Comparison of ENCODE assay signal across 1 cellular context in genomic region chr17:44775838-44776621, GRCh38.
TF ChIP-seq lines count a peak whose summit lies in the region.

No MANE protein-coding gene starts in this region.

TF ChIP-seq in GM12878, 131 proteins besides CTCF, POLR2A, EP300 and RAD21 (continued from another document):
- TF ChIP-seq ZNF24 (IDR thresholded peaks at IDR 0.05) = no peak
- TF ChIP-seq IRF4 (IDR thresholded peaks at IDR 0.05; ENCODE audit: low read depth, low read length) = no peak
- no peak for TF ChIP-seq E2F8 (IDR thresholded peaks at IDR 0.05; ENCODE audit: low read depth, partially characterized antibody)
- TF ChIP-seq MEF2A (IDR thresholded peaks at IDR 0.05; ENCODE audit: insufficient read depth, low read depth, low read length) = no peak
- TF ChIP-seq MYB (IDR thresholded peaks at IDR 0.05; ENCODE audit: borderline replicate concordance, low read depth, low read length) = no peak
- no peak for TF ChIP-seq EED (IDR thresholded peaks at IDR 0.05; ENCODE audit: low read depth)
- TF ChIP-seq STAT1 (conservative IDR thresholded peaks at IDR 0.05) = no peak
- TF ChIP-seq TARDBP (IDR thresholded peaks at IDR 0.05; ENCODE audit: borderline replicate concordance) = no peak
- TF ChIP-seq POLR2AphosphoS5 (IDR thresholded peaks at IDR 0.05; ENCODE audit: low read length) = no peak
- TF ChIP-seq CHD2 (IDR thresholded peaks at IDR 0.05; ENCODE audit: borderline replicate concordance, low read depth, low read length) = no peak
- TF ChIP-seq, protein P1, sequence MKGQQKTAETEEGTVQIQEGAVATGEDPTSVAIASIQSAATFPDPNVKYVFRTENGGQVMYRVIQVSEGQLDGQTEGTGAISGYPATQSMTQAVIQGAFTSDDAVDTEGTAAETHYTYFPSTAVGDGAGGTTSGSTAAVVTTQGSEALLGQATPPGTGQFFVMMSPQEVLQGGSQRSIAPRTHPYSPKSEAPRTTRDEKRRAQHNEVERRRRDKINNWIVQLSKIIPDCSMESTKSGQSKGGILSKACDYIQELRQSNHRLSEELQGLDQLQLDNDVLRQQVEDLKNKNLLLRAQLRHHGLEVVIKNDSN (IDR thresholded peaks at IDR 0.05; ENCODE audit: borderline replicate concordance, extremely low read length, insufficient read depth, low read depth, low read length) = no peak
- TF ChIP-seq, protein P2, sequence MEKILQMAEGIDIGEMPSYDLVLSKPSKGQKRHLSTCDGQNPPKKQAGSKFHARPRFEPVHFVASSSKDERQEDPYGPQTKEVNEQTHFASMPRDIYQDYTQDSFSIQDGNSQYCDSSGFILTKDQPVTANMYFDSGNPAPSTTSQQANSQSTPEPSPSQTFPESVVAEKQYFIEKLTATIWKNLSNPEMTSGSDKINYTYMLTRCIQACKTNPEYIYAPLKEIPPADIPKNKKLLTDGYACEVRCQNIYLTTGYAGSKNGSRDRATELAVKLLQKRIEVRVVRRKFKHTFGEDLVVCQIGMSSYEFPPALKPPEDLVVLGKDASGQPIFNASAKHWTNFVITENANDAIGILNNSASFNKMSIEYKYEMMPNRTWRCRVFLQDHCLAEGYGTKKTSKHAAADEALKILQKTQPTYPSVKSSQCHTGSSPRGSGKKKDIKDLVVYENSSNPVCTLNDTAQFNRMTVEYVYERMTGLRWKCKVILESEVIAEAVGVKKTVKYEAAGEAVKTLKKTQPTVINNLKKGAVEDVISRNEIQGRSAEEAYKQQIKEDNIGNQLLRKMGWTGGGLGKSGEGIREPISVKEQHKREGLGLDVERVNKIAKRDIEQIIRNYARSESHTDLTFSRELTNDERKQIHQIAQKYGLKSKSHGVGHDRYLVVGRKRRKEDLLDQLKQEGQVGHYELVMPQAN (conservative IDR thresholded peaks at IDR 0.05) = no peak
- no peak for TF ChIP-seq ZSCAN29 (IDR thresholded peaks at IDR 0.05)
- no peak for TF ChIP-seq ETV6 (conservative IDR thresholded peaks at IDR 0.05 in 1 of 2, IDR thresholded peaks at IDR 0.05 in 1 of 2; ENCODE audit: borderline replicate concordance in 1 of 2, low read depth in 1 of 2)
- TF ChIP-seq PAX5 (IDR thresholded peaks at IDR 0.05; ENCODE audit: borderline replicate concordance, low read depth, low read length) = no peak
